Comparison of ENCODE assay signal across 19 cellular contexts in genomic region chr11:134398644-134399292, GRCh38. TPM values are rescaled to one million over a fixed set of nuclear protein-coding genes. Genes with fewer than 3 reads are reported as not detected.
"Had no signal": no experiment of that assay in that cellular context is flagged by ENCODE, and none has a peak within 500 bp of the region (broad histone marks: within the 10 kb centered on the region; RNA-seq: fewer than 3 reads in every experiment).

No MANE protein-coding gene starts in this region.

- H3K9me3 ChIP-seq: left lung, pancreas, tibial nerve had no signal

- H3K36me3 Mint-ChIP-seq: immature natural killer cell, memory B cell had no signal

- H3K27ac ChIP-seq: left lung, pancreas had no signal

- H3K36me3 ChIP-seq: left lung, pancreas, tibial nerve had no signal

- H3K9me3 Mint-ChIP-seq: activated CD4-positive, alpha-beta T cell treated with anti-CD3 and anti-CD28 coated beads, Interleukin-2, amount 10 ng/mL, durations not matched to agents 24 days and 14 days; activated naive CD4-positive, alpha-beta T cell treated with anti-CD3 and anti-CD28 coated beads for 36 hours; central memory CD8-positive, alpha-beta T cell; immature natural killer cell; memory B cell; T-helper 1 cell treated with Interleukin-12 subunit alpha and Interleukin-12 subunit beta and Interleukin-4 antibody, amounts not matched to agents 30 μg/mL and 1 μg/mL, for 36 hours had no signal

- H3K27ac Mint-ChIP-seq: activated B cell treated with CpG ODN at 0.5 μM for 24 hours; activated CD4-positive, alpha-beta T cell treated with anti-CD3 and anti-CD28 coated beads, Interleukin-2, amount 10 ng/mL, durations not matched to agents 24 days and 14 days; activated naive CD4-positive, alpha-beta T cell treated with anti-CD3 and anti-CD28 coated beads for 36 hours; endodermal cell; memory B cell; nephron; T-helper 1 cell treated with Interleukin-12 subunit alpha and Interleukin-12 subunit beta and Interleukin-4 antibody, amounts not matched to agents 30 μg/mL and 1 μg/mL, for 36 hours had no signal

- H3K4me1 Mint-ChIP-seq: activated B cell treated with CpG ODN at 0.5 μM for 24 hours; activated CD4-positive, alpha-beta T cell treated with anti-CD3 and anti-CD28 coated beads, Interleukin-2, amount 10 ng/mL, durations not matched to agents 24 days and 14 days; endodermal cell; memory B cell; nephron had no signal

- DNase-seq: activated B cell treated with CpG ODN at 0.5 μM for 24 hours; activated CD4-positive, alpha-beta T cell treated with anti-CD3 and anti-CD28 coated beads, Interleukin-2, amount 10 ng/mL, durations not matched to agents 24 days and 14 days; activated CD8-positive, alpha-beta memory T cell treated with anti-CD3 and anti-CD28 coated beads for 24 hours; activated naive CD4-positive, alpha-beta T cell treated with anti-CD3 and anti-CD28 coated beads for 36 hours; dermis blood vessel endothelial cell; endodermal cell; erythroblast; immature natural killer cell; left lung; retina; stimulated activated CD4-positive, alpha-beta T cell treated with anti-CD3 and anti-CD28 coated beads, Interleukin-15, amount 100 ng/mL, for 24 hours; stimulated activated CD4-positive, alpha-beta T cell treated with anti-CD3 and anti-CD28 coated beads, Interleukin-4, amount 100 ng/mL, for 4 hours had no signal

- H3K4me3 Mint-ChIP-seq: activated B cell treated with CpG ODN at 0.5 μM for 24 hours; activated CD4-positive, alpha-beta T cell treated with anti-CD3 and anti-CD28 coated beads, Interleukin-2, amount 10 ng/mL, durations not matched to agents 24 days and 14 days; activated naive CD4-positive, alpha-beta T cell treated with anti-CD3 and anti-CD28 coated beads for 36 hours; central memory CD8-positive, alpha-beta T cell; endodermal cell; immature natural killer cell; memory B cell; nephron; T-helper 1 cell treated with Interleukin-12 subunit alpha and Interleukin-12 subunit beta and Interleukin-4 antibody, amounts not matched to agents 30 μg/mL and 1 μg/mL, for 36 hours had no signal

- H3K4me1 ChIP-seq: left lung, pancreas had no signal

- H3K4me3 ChIP-seq: left lung, pancreas, tibial nerve had no signal

- ATAC-seq: left lung had no signal

- H3K27me3 ChIP-seq: pancreas, tibial nerve had no signal

RNA-seq across cellular contexts. Expression of gene B3GAT1, which starts 13.3 kb away (rescaled TPM):
- total RNA-seq: activated B cell treated with CpG ODN at 0.5 μM for 24 hours, dermis blood vessel endothelial cell, glomerular endothelial cell had no signal
